In the genomic region with DNA sequence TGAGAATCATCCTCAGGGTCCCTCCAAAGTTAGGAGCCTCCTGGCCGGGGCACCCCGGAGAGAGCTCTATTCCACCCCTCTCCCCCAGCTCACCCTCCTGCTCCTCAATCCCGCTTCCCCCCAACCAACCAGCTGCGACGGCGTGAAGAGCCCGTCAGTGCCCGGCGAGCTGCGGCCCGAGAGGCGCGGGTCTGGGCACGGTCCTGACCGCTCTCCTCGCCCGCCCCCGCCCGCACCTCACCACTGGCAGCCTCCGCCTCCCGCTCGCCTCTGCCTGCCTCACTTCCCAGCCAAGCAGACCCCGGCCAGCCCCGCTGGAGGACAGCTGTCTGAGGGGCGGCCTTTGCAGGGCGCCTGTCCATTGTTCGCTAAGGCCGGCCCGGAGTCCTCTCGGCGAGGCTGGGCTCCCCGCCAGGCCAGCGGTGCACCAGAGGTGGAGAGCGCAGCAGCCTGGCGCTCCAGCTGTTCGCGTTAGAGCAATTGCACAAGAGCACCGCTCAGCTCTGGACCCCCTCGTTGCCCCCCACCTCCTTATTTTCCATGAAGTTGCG, we compare ENCODE assay signal across 8 cellular contexts. TPM values are rescaled to one million over a fixed set of nuclear protein-coding genes. Genes with fewer than 3 reads are reported as not detected.
DNase-seq lines count a peak whose midpoint lies in the region; ATAC-seq and TF ChIP-seq lines count a peak whose summit lies in the region.

No MANE protein-coding gene starts in this region.

- peaks cover 61% of the 10 kb centered on the region for H3K79me2 ChIP-seq in Loucy (ENCODE audit: insufficient read depth, low read length)

- peak overlapping the region; percentile 93 for H3K4me2 ChIP-seq in Loucy (ENCODE audit: low read depth, low read length, poor library complexity, severe bottlenecking)

- peak overlapping the region; percentile 87 for H3K4me3 Mint-ChIP-seq in Calu3 (ENCODE audit: low read depth, unreplicated experiment)
- H3K4me3 Mint-ChIP-seq in activated naive CD8-positive, alpha-beta T cell treated with anti-CD3 and anti-CD28 coated beads, Interleukin-2, amount 10 ng/mL, durations not matched to agents 7 days and 5 days: peak overlapping the region; percentile 86

- peaks cover 4% of the 10 kb centered on the region for H4K20me1 ChIP-seq in Loucy (ENCODE audit: insufficient read depth, low read length, poor library complexity, severe bottlenecking)

- peaks cover 2% of the 10 kb centered on the region; the same call in 1 of the 2 replicates for H3F3A ChIP-seq in Loucy (ENCODE audit: low read depth)

- H3K36me3 Mint-ChIP-seq in Calu3 (ENCODE audit: insufficient read depth, unreplicated experiment): peaks cover 30% of the 10 kb centered on the region
- H3K36me3 Mint-ChIP-seq in activated naive CD8-positive, alpha-beta T cell treated with anti-CD3 and anti-CD28 coated beads, Interleukin-2, amount 10 ng/mL, durations not matched to agents 7 days and 5 days: no peaks in the 10 kb centered on the region

- TF ChIP-seq CTCF in Calu3 (IDR thresholded peaks at IDR 0.05; ENCODE audit: unreplicated experiment) (no peak), Loucy (conservative IDR thresholded peaks at IDR 0.05; ENCODE audit: low read length) (no peak), right atrium auricular region (IDR thresholded peaks at IDR 0.05) (no peak)

- peak; percentile 28 for DNase-seq in Calu3
- DNase-seq in activated naive CD8-positive, alpha-beta T cell treated with anti-CD3 and anti-CD28 coated beads, Interleukin-2, amount 10 ng/mL, durations not matched to agents 7 days and 5 days: peak; percentile 45
- peak; percentile 78 for DNase-seq in right atrium auricular region (ENCODE audit: low spot score)
- peak; percentile 88 for DNase-seq in posterior vena cava (ENCODE audit: low spot score)
- DNase-seq in NCI-H1694 treated with DMSO at 0.1 percent for 48 hours (lab: John Stamatoyannopoulos, UW): no peak
- no peak for DNase-seq in SKM-1 (lab: John Stamatoyannopoulos, UW; ENCODE audit: unreplicated experiment)

- no peaks in the 10 kb centered on the region for H3K9me2 ChIP-seq in Loucy (replicated peaks; ENCODE audit: low read depth, low read length)

- H3K27me3 ChIP-seq in Loucy (ENCODE audit: insufficient read depth, low read length, poor library complexity, severe bottlenecking) (no peaks in the 10 kb centered on the region), right atrium auricular region (no peaks in the 10 kb centered on the region)

- peaks cover 36% of the 10 kb centered on the region for H3K27me3 Mint-ChIP-seq in Calu3 (ENCODE audit: unreplicated experiment)
- H3K27me3 Mint-ChIP-seq in activated naive CD8-positive, alpha-beta T cell treated with anti-CD3 and anti-CD28 coated beads, Interleukin-2, amount 10 ng/mL, durations not matched to agents 7 days and 5 days: peaks cover 30% of the 10 kb centered on the region

- POLR2A ChIA-PET in activated naive CD8-positive, alpha-beta T cell treated with anti-CD3 and anti-CD28 coated beads, Interleukin-2, amount 10 ng/mL, durations not matched to agents 7 days and 5 days (lab: Charles Lee): interaction anchor here (3.3 to 5.9 kb wide), 2 partner anchors 31 to 166 kb away, joined by 13 to 35 read pairs; a partner anchor contains a TSS

- H3K4me1 ChIP-seq in Loucy (ENCODE audit: insufficient read depth, low read length, poor library complexity, severe bottlenecking) (peaks cover 61% of the 10 kb centered on the region), right atrium auricular region (peaks cover 0 to 57% of the 10 kb centered on the region in 2 donors)

- ATAC-seq in activated naive CD8-positive, alpha-beta T cell treated with anti-CD3 and anti-CD28 coated beads, Interleukin-2, amount 10 ng/mL, durations not matched to agents 7 days and 5 days (ENCODE audit: low read depth): no peak
- no peak for ATAC-seq in HG02642 (IDR thresholded peaks at IDR 0.05; ENCODE audit: poor library complexity, unreplicated experiment)

- peaks cover 9% of the 10 kb centered on the region for H3K4me1 Mint-ChIP-seq in Calu3 (ENCODE audit: low read depth, unreplicated experiment)
- H3K4me1 Mint-ChIP-seq in activated naive CD8-positive, alpha-beta T cell treated with anti-CD3 and anti-CD28 coated beads, Interleukin-2, amount 10 ng/mL, durations not matched to agents 7 days and 5 days: peaks cover 20% of the 10 kb centered on the region

- peak overlapping the region; percentile 89 for H3K9ac ChIP-seq in Loucy (ENCODE audit: low read depth, low read length, poor library complexity, severe bottlenecking)

- no peaks in the 10 kb centered on the region for H3K9me3 Mint-ChIP-seq in Calu3 (ENCODE audit: low read depth, unreplicated experiment)
- no peaks in the 10 kb centered on the region for H3K9me3 Mint-ChIP-seq in activated naive CD8-positive, alpha-beta T cell treated with anti-CD3 and anti-CD28 coated beads, Interleukin-2, amount 10 ng/mL, durations not matched to agents 7 days and 5 days

- H2AFZ ChIP-seq in Loucy (ENCODE audit: low read length): no peak overlapping the region; the same call in 1 of the 2 replicates

- no TSS peak for BruUV-seq in Calu3 (replicated peaks; lab: Mats Ljungman, UMichigan)

- no peak overlapping the region for H3K27ac Mint-ChIP-seq in Calu3 (ENCODE audit: unreplicated experiment)
- H3K27ac Mint-ChIP-seq in activated naive CD8-positive, alpha-beta T cell treated with anti-CD3 and anti-CD28 coated beads, Interleukin-2, amount 10 ng/mL, durations not matched to agents 7 days and 5 days: no peak overlapping the region

- H3K4me3 ChIP-seq in Loucy (ENCODE audit: low read length, poor library complexity, severe bottlenecking) (peak overlapping the region; percentile 89), right atrium auricular region (peak overlapping the region; percentile 80 to 81)

- CTCF ChIA-PET in Calu3 (lab: Charles Lee): interaction anchor here (1.1 kb wide), 1 partner anchor 32 kb away, joined by 5 read pairs; a partner anchor contains a TSS

- H3K36me3 ChIP-seq in Loucy (ENCODE audit: insufficient read depth, low read length): no peaks in the 10 kb centered on the region
- H3K36me3 ChIP-seq in right atrium auricular region: no peaks in the 10 kb centered on the region

- peak overlapping the region; percentile 91 for H3K27ac ChIP-seq in right atrium auricular region

- intact Hi-C loops in Calu3 (cut with micrococcal nuclease; ENCODE audit: unreplicated experiment) (loop anchor here (10.0 kb wide), 1 partner anchor 174 kb away; no protein-coding TSS in a partner anchor), posterior vena cava (cut with DNase I) (no loop called here)

- H3K9me3 ChIP-seq in Loucy (ENCODE audit: insufficient read depth, low read depth, low read length) (no peaks in the 10 kb centered on the region), right atrium auricular region (no peaks in the 10 kb centered on the region)

RNA-seq across cellular contexts. Expression of a gene that starts 1.2 kb away (rescaled TPM):
- total RNA-seq in Calu3 (2022): 1.6 and 1.7 TPM in 2 replicates
- total RNA-seq in activated naive CD8-positive, alpha-beta T cell treated with anti-CD3 and anti-CD28 coated beads, Interleukin-2, amount 10 ng/mL, durations not matched to agents 7 days and 5 days: 1 to 10 TPM; 1.2 to 1.4 TPM
- 1 to 10 TPM; 8.2 to 8.5 TPM for total RNA-seq in right atrium auricular region
- total RNA-seq in posterior vena cava: 10 to 100 TPM; 18.7 to 20.0 TPM

RNA-seq across cellular contexts. Expression of a gene that starts 31.8 kb away (rescaled TPM):
- total RNA-seq in Calu3 (2022) (14.6 and 14.8 TPM in 2 replicates), right atrium auricular region (10 to 100 TPM in 1 of 2 donors, 1 to 10 TPM in 1; 8.8 to 18.2 TPM), posterior vena cava (10 to 100 TPM; 10.1 to 11.6 TPM)
- total RNA-seq in activated naive CD8-positive, alpha-beta T cell treated with anti-CD3 and anti-CD28 coated beads, Interleukin-2, amount 10 ng/mL, durations not matched to agents 7 days and 5 days: 10 to 100 TPM; 12.8 to 15.4 TPM

Comparison
In these comparisons a context has a peak if more than half of its experiments do, and no peak if none do; other contexts are left out.
1. DNase-seq: peak in Calu3 (single experiment), activated naive CD8-positive, alpha-beta T cell treated with anti-CD3 and anti-CD28 coated beads, Interleukin-2, amount 10 ng/mL, durations not matched to agents 7 days and 5 days (single experiment), right atrium auricular region (single experiment) and posterior vena cava (single experiment); none in NCI-H1694 treated with DMSO at 0.1 percent for 48 hours (single experiment) and SKM-1 (single experiment).